1 cellular context compared by ENCODE assay signal in genomic region chr4:152664067-152664378, GRCh38.
TF ChIP-seq lines count a peak whose summit lies in the region.
"Not testable (repeated sequence)": the region's sequence is repeated elsewhere in the genome, so short reads cannot be mapped to it uniquely, and the experiment has no call there.

No MANE protein-coding gene starts in this region.

TF ChIP-seq in K562, 482 proteins besides CTCF, POLR2A, EP300 and RAD21:
- TF ChIP-seq ZNF175 (CRISPR knock-in tag; IDR thresholded peaks at IDR 0.05; ENCODE audit: low read depth) (0 out of 2 replicates have a peak, but pooled peaks have one; percentile 7), ZNF766 (CRISPR knock-in tag; conservative IDR thresholded peaks at IDR 0.05) (0 out of 2 replicates have a peak, but pooled peaks have one; percentile 43), ZNF584 (CRISPR knock-in tag; IDR thresholded peaks at IDR 0.05; ENCODE audit: low read depth) (peak; percentile 27; the same call in 1 of the 2 replicates), CREB5 (CRISPR knock-in tag; IDR thresholded peaks at IDR 0.05) (peak; percentile 17; the same call in 1 of the 2 replicates), HMG20B (CRISPR knock-in tag; IDR thresholded peaks at IDR 0.05) (0 out of 2 replicates have a peak, but pooled peaks have one; percentile 55), ADNP (tag; IDR thresholded peaks at IDR 0.05) (peak; percentile 69), HDAC8 (tag; IDR thresholded peaks at IDR 0.05) (0 out of 2 replicates have a peak, but pooled peaks have one; percentile 45), MYC (CRISPR knock-in tag; IDR thresholded peaks at IDR 0.05; ENCODE audit: borderline replicate concordance, low read depth) (0 out of 2 replicates have a peak, but pooled peaks have one; percentile 24), BACH1 (tag; IDR thresholded peaks at IDR 0.05) (peak; percentile 18; the same call in 1 of the 2 replicates), ZNF146 (CRISPR knock-in tag; IDR thresholded peaks at IDR 0.05; ENCODE audit: unreplicated experiment) (peak; percentile 94), ZNF3 (CRISPR knock-in tag; IDR thresholded peaks at IDR 0.05) (peak; percentile 72), SMARCA5 (IDR thresholded peaks at IDR 0.05) (peak; percentile 51; the same call in 1 of the 2 replicates), ZNF740 (tag; IDR thresholded peaks at IDR 0.05) (0 out of 4 replicates have a peak, but pooled peaks of 1 of the 2 experiments have one; percentile 60)
- TF ChIP-seq, protein P1, sequence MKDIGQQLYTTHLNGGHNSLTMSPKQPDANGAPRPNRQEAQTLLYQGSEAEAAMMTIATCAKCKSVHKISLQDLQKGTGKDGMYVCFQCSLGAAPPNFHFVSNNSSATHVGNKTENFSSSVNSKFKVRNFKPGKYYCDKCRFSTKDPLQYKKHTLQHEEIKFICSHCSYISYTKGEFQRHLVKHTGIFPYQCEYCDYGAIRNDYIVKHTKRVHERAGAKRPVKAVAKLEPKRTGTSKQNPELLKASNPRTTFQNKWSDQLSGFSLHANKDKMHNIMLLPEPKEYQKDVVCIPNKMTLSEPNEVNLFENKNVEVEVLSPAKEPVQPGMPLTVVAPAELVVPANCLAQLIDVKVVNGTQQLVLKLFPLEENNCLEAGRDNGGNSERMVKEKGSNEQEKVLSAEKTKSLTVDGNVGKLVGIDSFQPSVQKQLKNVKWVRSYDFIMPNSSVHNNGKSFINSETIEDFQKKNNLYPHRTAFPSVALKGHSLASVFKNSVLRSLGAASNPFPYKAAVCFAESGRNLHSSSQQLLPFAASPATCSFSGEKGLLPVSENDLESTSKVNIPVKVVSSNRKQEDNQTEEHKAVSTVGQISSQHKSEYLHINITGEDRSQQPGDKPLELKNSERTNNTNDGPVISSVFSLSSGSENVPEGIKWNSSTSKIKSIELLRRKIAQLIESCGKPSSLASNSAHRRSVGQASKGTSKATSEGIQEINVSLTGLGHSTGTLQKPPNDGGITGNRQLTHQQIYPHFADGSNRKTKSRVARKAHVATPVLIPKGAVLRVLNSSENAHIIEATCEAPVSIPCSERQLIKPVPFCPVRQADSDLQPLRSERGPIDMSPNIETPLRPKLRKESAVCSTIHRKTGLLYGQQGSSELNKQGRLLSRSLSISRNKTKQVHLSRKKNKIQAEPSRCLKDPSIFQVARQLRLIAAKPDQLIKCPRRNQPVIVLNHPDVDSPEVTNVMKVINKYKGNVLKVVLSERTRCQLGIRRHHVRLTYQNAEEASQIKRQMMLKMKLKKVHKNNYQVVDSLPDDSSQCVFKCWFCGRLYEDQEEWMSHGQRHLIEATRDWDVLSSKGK (CRISPR knock-in tag; IDR thresholded peaks at IDR 0.05): 0 out of 2 replicates have a peak, but pooled peaks have one; percentile 42
- TF ChIP-seq MYC (IDR thresholded peaks at IDR 0.05; ENCODE audit: low read depth, low read length); ZNF740 (CRISPR knock-in tag; IDR thresholded peaks at IDR 0.05): not testable (repeated sequence)
